In the genomic region with DNA sequence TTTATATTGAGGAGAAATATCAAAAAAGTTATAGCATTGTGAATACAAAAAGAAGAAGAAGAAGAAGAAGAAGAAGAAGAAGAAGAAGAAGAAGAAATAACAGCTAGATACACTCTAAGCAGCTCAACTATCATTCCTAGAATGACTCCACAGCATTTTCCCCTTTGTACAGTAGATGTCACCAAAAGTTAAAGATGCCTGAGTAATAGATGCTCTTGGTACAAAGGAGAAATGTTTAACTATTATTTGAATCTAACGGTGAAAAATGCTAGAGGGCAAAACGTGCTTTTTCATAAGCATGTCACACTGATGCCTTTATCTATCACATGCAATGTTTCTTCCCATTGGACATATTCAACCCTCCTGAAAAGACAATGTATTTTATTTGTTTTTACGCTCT, we compare ENCODE assay signal across 10 cellular contexts.
A peak's percentile ranks its signal among the peaks of the same experiment; 100 is the strongest.
DNase-seq lines count a peak whose midpoint lies in the region; ATAC-seq and TF ChIP-seq lines count a peak whose summit lies in the region.
"Had no signal": no experiment of that assay in that cellular context is flagged by ENCODE, and none has a peak within 500 bp of the region (broad histone marks: within the 10 kb centered on the region; RNA-seq: fewer than 3 reads in every experiment).

No MANE protein-coding gene starts in this region.

- TF ChIP-seq EP300 in esophagus muscularis mucosa (IDR thresholded peaks at IDR 0.05), result no peak

- no peak overlapping the region for H3K4me2 ChIP-seq in H9 (ENCODE audit: insufficient read depth, insufficient read length, low read length)

- POLR2A ChIA-PET in BJ (lab: Charles Lee), result no interaction called here

- intact Hi-C loops in esophagus muscularis mucosa (cut with DNase I) (no loop called here), esophagus squamous epithelium (cut with DNase I) (no loop called here)

- no peak overlapping the region for H3K56ac ChIP-seq in H9 (ENCODE audit: insufficient read length, low read depth, low read length)

- H3K36me3 Mint-ChIP-seq in H9 (ENCODE audit: insufficient read depth in 1 of 3, low read depth in 3 of 3), result peaks cover 2 to 4% (median 3%) of the 10 kb centered on the region in 3 experiments; a peak in 3 of 7 replicates

- no peaks in the 10 kb centered on the region for H3K27me3 Mint-ChIP-seq in H9 (ENCODE audit: low read depth)
- H3K27me3 Mint-ChIP-seq: activated naive CD8-positive, alpha-beta T cell treated with anti-CD3 and anti-CD28 coated beads, Interleukin-2, amount 50 U/mL, for 24 hours had no signal

- peaks cover 0 to 5% of the 10 kb centered on the region in 2 experiments; a peak in 2 of 5 replicates for H3K9me3 Mint-ChIP-seq in H9

- H3K27me3 ChIP-seq in BJ (ENCODE audit: control insufficient read depth, insufficient read depth, low read length) (no peaks in the 10 kb centered on the region), H9 (ENCODE audit: insufficient read depth, low read length) (no peaks in the 10 kb centered on the region), foreskin keratinocyte (no peaks in the 10 kb centered on the region), esophagus muscularis mucosa (no peaks in the 10 kb centered on the region), esophagus squamous epithelium (no peaks in the 10 kb centered on the region)

- no peaks in the 10 kb centered on the region for H3K4me1 ChIP-seq in H9 (ENCODE audit: insufficient read depth, low read length)
- no peaks in the 10 kb centered on the region for H3K4me1 ChIP-seq in foreskin keratinocyte
- no peaks in the 10 kb centered on the region for H3K4me1 ChIP-seq in esophagus muscularis mucosa
- H3K4me1 ChIP-seq in esophagus squamous epithelium, result no peaks in the 10 kb centered on the region

- no peak overlapping the region for H3K4me3 ChIP-seq in BJ (ENCODE audit: low read depth, low read length)
- H3K4me3 ChIP-seq in esophagus muscularis mucosa, result no peak overlapping the region
- no peak overlapping the region for H3K4me3 ChIP-seq in esophagus squamous epithelium

- H3K79me2 ChIP-seq in H9 (ENCODE audit: insufficient read depth, low read length), result no peaks in the 10 kb centered on the region

- H4K5ac ChIP-seq in H9 (ENCODE audit: insufficient read length, low read depth, low read length), result no peak overlapping the region

- no peak overlapping the region for H3K4ac ChIP-seq in H9 (ENCODE audit: low read depth, low read length)

- no peak overlapping the region for H2AFZ ChIP-seq in H9 (ENCODE audit: low read length)

- no peaks in the 10 kb centered on the region for H4K20me1 ChIP-seq in H9 (ENCODE audit: control insufficient read depth, insufficient read depth, insufficient read length)

- no peaks in the 10 kb centered on the region for H3K79me1 ChIP-seq in H9 (ENCODE audit: insufficient read depth, low read depth, low read length, poor library complexity, severe bottlenecking)

- no peak overlapping the region for H2AK5ac ChIP-seq in H9 (ENCODE audit: insufficient read length, low read length)

- H3K27ac Mint-ChIP-seq in H9, result no peak overlapping the region
- H3K27ac Mint-ChIP-seq: activated naive CD8-positive, alpha-beta T cell treated with anti-CD3 and anti-CD28 coated beads, Interleukin-2, amount 50 U/mL, for 24 hours had no signal

- WGBS in H9 (ENCODE audit: extremely low coverage, insufficient read length, low lambda C conversion rate), result no CpG with 5 or more reads among the region's 3 CpGs
- 41% methylated on average over 3 of the region's 3 CpGs for WGBS in esophagus muscularis mucosa
- WGBS in esophagus squamous epithelium, 2 donors, result 38 to 40% methylated on average over 3 of the region's 3 CpGs

- no peak overlapping the region for H2BK5ac ChIP-seq in H9 (ENCODE audit: insufficient read length, low read length)

- H3K14ac ChIP-seq in H9 (ENCODE audit: insufficient read depth, low read length), result no peak overlapping the region

- CTCF ChIA-PET in BJ (lab: Yijun Ruan, JAX), result interaction anchor here (0.6 to 4.5 kb wide), 15 partner anchors 9 to 412 kb away, joined by 3 to 21 read pairs (median 4); no protein-coding TSS in a partner anchor

- no peak overlapping the region for H3K27ac ChIP-seq in H9 (ENCODE audit: insufficient read length, low read depth, low read length)
- H3K27ac ChIP-seq in foreskin keratinocyte, result no peak overlapping the region
- no peak overlapping the region for H3K27ac ChIP-seq in esophagus muscularis mucosa (replicated peaks in 1 of 4)
- no peak overlapping the region for H3K27ac ChIP-seq in esophagus squamous epithelium

- H4K8ac ChIP-seq in H9 (replicated peaks; ENCODE audit: insufficient read length, low read depth, low read length), result no peak overlapping the region

- H3K23me2 ChIP-seq in H9 (ENCODE audit: insufficient read length, low read depth, low read length, poor library complexity, severe bottlenecking), result no peaks in the 10 kb centered on the region

- no peak overlapping the region for H3T11ph ChIP-seq in H9 (ENCODE audit: low read length)

- H2BK15ac ChIP-seq in H9 (ENCODE audit: low read depth, low read length), result no peak overlapping the region

- DNase-seq in BJ (ENCODE audit: low read depth), result no peak
- DNase-seq in H9, result no peak
- DNase-seq in OCI-M1 (lab: John Stamatoyannopoulos, UW), result peak; percentile 52
- peak in 1 of 2 donors; percentile 38 for DNase-seq in foreskin keratinocyte
- no peak for DNase-seq in esophagus muscularis mucosa (ENCODE audit: extremely low spot score)
- no peak for DNase-seq in stimulated activated CD4-positive, alpha-beta T cell treated with anti-CD3 and anti-CD28 coated beads, Interleukin-15, amount 100 ng/mL, for 24 hours
- no peak for DNase-seq in esophagus squamous epithelium (lab: John Stamatoyannopoulos, UW)
- no peak for DNase-seq in SKM-1 (lab: John Stamatoyannopoulos, UW; ENCODE audit: unreplicated experiment)
- DNase-seq: activated naive CD8-positive, alpha-beta T cell treated with anti-CD3 and anti-CD28 coated beads, Interleukin-2, amount 50 U/mL, for 24 hours; NCI-H510A treated with DMSO at 0.1 percent for 48 hours had no signal

- no peak overlapping the region for H3K4me3 Mint-ChIP-seq in H9
- H3K4me3 Mint-ChIP-seq: activated naive CD8-positive, alpha-beta T cell treated with anti-CD3 and anti-CD28 coated beads, Interleukin-2, amount 50 U/mL, for 24 hours had no signal

- H3K36me3 ChIP-seq in BJ (ENCODE audit: control insufficient read depth, insufficient read depth, low read length), result no peaks in the 10 kb centered on the region
- H3K36me3 ChIP-seq in esophagus muscularis mucosa, result no peaks in the 10 kb centered on the region
- H3K36me3 ChIP-seq in esophagus squamous epithelium, result no peaks in the 10 kb centered on the region

- TF ChIP-seq POLR2A in esophagus muscularis mucosa (IDR thresholded peaks at IDR 0.05; ENCODE audit: low read depth), result no peak
- no peak for TF ChIP-seq POLR2A in esophagus squamous epithelium (IDR thresholded peaks at IDR 0.05)

- H3K4me1 Mint-ChIP-seq in H9, result peaks cover 5 to 7% of the 10 kb centered on the region in 2 experiments

- no peak overlapping the region for H4K91ac ChIP-seq in H9 (ENCODE audit: insufficient read length, low read depth, low read length)

- H3K18ac ChIP-seq in H9 (ENCODE audit: insufficient read length, low read depth, low read length), result no peak overlapping the region

- no peak overlapping the region for H3K23ac ChIP-seq in H9 (ENCODE audit: insufficient read length, low read depth, low read length)

- no peak overlapping the region for H2BK20ac ChIP-seq in H9 (ENCODE audit: low read depth, low read length, poor library complexity, severe bottlenecking)

- H3K9me3 ChIP-seq in H9 (ENCODE audit: control insufficient read depth, low read depth, low read length) (no peaks in the 10 kb centered on the region), esophagus muscularis mucosa (no peaks in the 10 kb centered on the region), esophagus squamous epithelium (no peaks in the 10 kb centered on the region)

- no peak overlapping the region for H3K9ac ChIP-seq in H9 (ENCODE audit: extremely low read depth, insufficient read length, low read length)

- H2BK12ac ChIP-seq in H9 (ENCODE audit: insufficient read length, low read depth, low read length), result no peak overlapping the region

- ATAC-seq in foreskin keratinocyte, result peak; percentile 26
- ATAC-seq: activated naive CD8-positive, alpha-beta T cell treated with anti-CD3 and anti-CD28 coated beads, Interleukin-2, amount 50 U/mL, for 24 hours had no signal

- H2BK120ac ChIP-seq in H9 (ENCODE audit: low read depth, low read length, poor library complexity, severe bottlenecking), result no peak overlapping the region

- TF ChIP-seq CTCF in BJ (IDR thresholded peaks at IDR 0.05; ENCODE audit: insufficient read depth, low read depth, low read length) (peak; percentile 59), H9 (conservative IDR thresholded peaks at IDR 0.05) (peak; percentile 34; the same call in 2 of the 3 replicates), foreskin keratinocyte (conservative IDR thresholded peaks at IDR 0.05) (peak; percentile 63), esophagus muscularis mucosa (IDR thresholded peaks at IDR 0.05) (peak in 1 of 3 experiments; percentile 9), esophagus squamous epithelium (IDR thresholded peaks at IDR 0.05) (peak in 1 of 6 experiments; percentile 23)
